In the genomic region with DNA sequence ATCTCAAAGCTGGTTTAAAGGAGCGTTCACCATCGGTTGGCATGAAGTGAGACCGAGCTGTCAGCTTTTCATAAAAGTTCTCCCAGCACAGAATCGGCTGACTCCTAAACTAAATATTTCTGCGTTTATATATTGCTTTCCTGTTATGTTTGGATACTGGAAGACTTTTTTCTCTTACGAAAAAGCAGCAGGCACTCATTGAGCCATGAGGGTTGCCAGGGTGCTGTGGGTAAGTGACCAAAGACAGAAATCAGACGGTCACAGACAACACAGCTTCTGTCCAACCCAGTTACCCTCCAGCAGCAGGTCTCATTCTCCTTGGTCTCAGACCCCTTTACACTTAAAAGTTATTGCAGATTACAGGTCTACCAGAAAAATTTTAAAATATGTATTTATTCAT, we compare ENCODE assay signal across 35 cellular contexts.
"Had no signal": no experiment of that assay in that cellular context is flagged by ENCODE, and none has a peak within 500 bp of the region (broad histone marks: within the 10 kb centered on the region; RNA-seq: fewer than 3 reads in every experiment).

No MANE protein-coding gene starts in this region.

- H3K36me3 ChIP-seq: ascending aorta, cardiac muscle cell had no signal

- H3K27me3 ChIP-seq: ascending aorta, cardiac muscle cell had no signal

- ATAC-seq: activated CD8-positive, alpha-beta T cell treated with anti-CD3 and anti-CD28 coated beads for 36 hours; activated naive CD8-positive, alpha-beta T cell treated with anti-CD3 and anti-CD28 coated beads, Interleukin-2, amount 50 U/mL, for 24 hours; activated T-cell treated with anti-CD3 and anti-CD28 coated beads, Interleukin-2, amount 50 U/mL, for 4 hours; activated T-cell treated with anti-CD3 and anti-CD28 coated beads, Interleukin-2, amount 50 U/mL, for 72 hours; activated T-helper 17 cell treated with anti-CD3 and anti-CD28 coated beads, Interleukin-2, amount 50 U/mL, for 72 hours had no signal

- H3K4me3 ChIP-seq: ascending aorta, cardiac muscle cell had no signal

- H3K4me1 Mint-ChIP-seq: activated B cell treated with CpG ODN at 0.5 μM for 24 hours; activated CD4-positive, alpha-beta T cell treated with anti-CD3 and anti-CD28 coated beads, Interleukin-2, amount 10 ng/mL, durations not matched to agents 24 days and 14 days; activated naive CD4-positive, alpha-beta T cell treated with anti-CD3 and anti-CD28 coated beads, Interleukin-2, amount 50 U/mL, for 24 hours; activated naive CD8-positive, alpha-beta T cell treated with anti-CD3 and anti-CD28 coated beads, Interleukin-2, amount 10 ng/mL, durations not matched to agents 7 days and 5 days; activated T-helper 17 cell treated with anti-CD3 and anti-CD28 coated beads, Interleukin-2, amount 50 U/mL, for 72 hours; central memory CD8-positive, alpha-beta T cell had no signal

- H3K36me3 Mint-ChIP-seq: activated CD4-positive, alpha-beta memory T cell treated with anti-CD3 and anti-CD28 coated beads for 36 hours; activated naive CD4-positive, alpha-beta T cell treated with anti-CD3 and anti-CD28 coated beads, Interleukin-2, amount 50 U/mL, for 24 hours; activated naive CD8-positive, alpha-beta T cell; activated naive CD8-positive, alpha-beta T cell treated with anti-CD3 and anti-CD28 coated beads, Interleukin-2, amount 10 ng/mL, durations not matched to agents 7 days and 5 days had no signal

- H3K4me3 Mint-ChIP-seq: activated B cell treated with CpG ODN at 0.5 μM for 24 hours; activated CD4-positive, alpha-beta memory T cell treated with anti-CD3 and anti-CD28 coated beads for 36 hours; activated CD4-positive, alpha-beta T cell treated with anti-CD3 and anti-CD28 coated beads, Interleukin-2, amount 10 ng/mL, durations not matched to agents 24 days and 14 days; activated CD8-positive, alpha-beta T cell treated with anti-CD3 and anti-CD28 coated beads for 36 hours; activated naive CD4-positive, alpha-beta T cell treated with anti-CD3 and anti-CD28 coated beads for 36 hours; activated naive CD4-positive, alpha-beta T cell treated with anti-CD3 and anti-CD28 coated beads, Interleukin-2, amount 50 U/mL, for 24 hours; activated naive CD8-positive, alpha-beta T cell; activated naive CD8-positive, alpha-beta T cell treated with anti-CD3 and anti-CD28 coated beads, Interleukin-2, amount 10 ng/mL, durations not matched to agents 7 days and 5 days; activated naive CD8-positive, alpha-beta T cell treated with anti-CD3 and anti-CD28 coated beads, Interleukin-2, amount 50 U/mL, for 24 hours; activated T-cell treated with anti-CD3 and anti-CD28 coated beads, Interleukin-2, amount 50 U/mL, for 4 hours; activated T-cell treated with anti-CD3 and anti-CD28 coated beads, Interleukin-2, amount 50 U/mL, for 72 hours; activated T-helper 1 cell treated with anti-CD3 and anti-CD28 coated beads, Interleukin-12 subunit alpha, Interleukin-12 subunit beta, Interleukin-2, Interleukin-4 antibody, amounts not matched to agents 30 ng/mL and 10 ng/mL and 1 ng/mL, durations not matched to agents 14 hours and 24 hours and 36 hours; activated T-helper 17 cell treated with anti-CD3 and anti-CD28 coated beads, Interleukin-2, amount 50 U/mL, for 72 hours; brain; central memory CD8-positive, alpha-beta T cell; T-helper 1 cell treated with Interleukin-12 subunit alpha and Interleukin-12 subunit beta and Interleukin-4 antibody, amounts not matched to agents 30 μg/mL and 1 μg/mL, for 36 hours; T-helper 2 cell treated with Interferon-gamma antibody and Interleukin-4, amounts not matched to agents 5 μg/mL and 100 μg/mL, for 36 hours had no signal

- H3K27ac ChIP-seq: ascending aorta, cardiac muscle cell, VCaP had no signal

- H3K9me3 Mint-ChIP-seq: activated B cell treated with CpG ODN at 0.5 μM for 24 hours; activated CD4-positive, alpha-beta T cell treated with anti-CD3 and anti-CD28 coated beads, Interleukin-2, amount 10 ng/mL, durations not matched to agents 24 days and 14 days; activated CD8-positive, alpha-beta T cell treated with anti-CD3 and anti-CD28 coated beads for 36 hours; activated naive CD4-positive, alpha-beta T cell treated with anti-CD3 and anti-CD28 coated beads, Interleukin-2, amount 50 U/mL, for 24 hours; activated naive CD8-positive, alpha-beta T cell treated with anti-CD3 and anti-CD28 coated beads, Interleukin-2, amount 10 ng/mL, durations not matched to agents 7 days and 5 days; activated naive CD8-positive, alpha-beta T cell treated with anti-CD3 and anti-CD28 coated beads, Interleukin-2, amount 50 U/mL, for 24 hours; activated T-cell treated with anti-CD3 and anti-CD28 coated beads, Interleukin-2, amount 50 U/mL, for 72 hours; activated T-helper 1 cell treated with anti-CD3 and anti-CD28 coated beads, Interleukin-12 subunit alpha, Interleukin-12 subunit beta, Interleukin-2, Interleukin-4 antibody, amounts not matched to agents 30 ng/mL and 10 ng/mL and 1 ng/mL, durations not matched to agents 14 hours and 24 hours and 36 hours; activated T-helper 17 cell treated with anti-CD3 and anti-CD28 coated beads, Interleukin-2, amount 50 U/mL, for 72 hours; central memory CD8-positive, alpha-beta T cell; T-helper 1 cell treated with Interleukin-12 subunit alpha and Interleukin-12 subunit beta and Interleukin-4 antibody, amounts not matched to agents 30 μg/mL and 1 μg/mL, for 36 hours; T-helper 2 cell treated with Interferon-gamma antibody and Interleukin-4, amounts not matched to agents 5 μg/mL and 100 μg/mL, for 36 hours had no signal

- H3K27ac Mint-ChIP-seq: activated B cell treated with CpG ODN at 0.5 μM for 24 hours; activated CD4-positive, alpha-beta memory T cell treated with anti-CD3 and anti-CD28 coated beads for 36 hours; activated CD4-positive, alpha-beta T cell treated with anti-CD3 and anti-CD28 coated beads, Interleukin-2, amount 10 ng/mL, durations not matched to agents 24 days and 14 days; activated CD8-positive, alpha-beta T cell treated with anti-CD3 and anti-CD28 coated beads for 36 hours; activated naive CD4-positive, alpha-beta T cell treated with anti-CD3 and anti-CD28 coated beads for 36 hours; activated naive CD4-positive, alpha-beta T cell treated with anti-CD3 and anti-CD28 coated beads, Interleukin-2, amount 50 U/mL, for 24 hours; activated naive CD8-positive, alpha-beta T cell; activated naive CD8-positive, alpha-beta T cell treated with anti-CD3 and anti-CD28 coated beads, Interleukin-2, amount 10 ng/mL, durations not matched to agents 7 days and 5 days; activated naive CD8-positive, alpha-beta T cell treated with anti-CD3 and anti-CD28 coated beads, Interleukin-2, amount 50 U/mL, for 24 hours; activated T-cell treated with anti-CD3 and anti-CD28 coated beads, Interleukin-2, amount 50 U/mL, for 72 hours; activated T-helper 1 cell treated with anti-CD3 and anti-CD28 coated beads, Interleukin-12 subunit alpha, Interleukin-12 subunit beta, Interleukin-2, Interleukin-4 antibody, amounts not matched to agents 30 ng/mL and 10 ng/mL and 1 ng/mL, durations not matched to agents 14 hours and 24 hours and 36 hours; activated T-helper 17 cell treated with anti-CD3 and anti-CD28 coated beads, Interleukin-2, amount 50 U/mL, for 72 hours; T-helper 1 cell treated with Interleukin-12 subunit alpha and Interleukin-12 subunit beta and Interleukin-4 antibody, amounts not matched to agents 30 μg/mL and 1 μg/mL, for 36 hours; T-helper 2 cell treated with Interferon-gamma antibody and Interleukin-4, amounts not matched to agents 5 μg/mL and 100 μg/mL, for 36 hours had no signal

- H3K4me1 ChIP-seq: ascending aorta had no signal

- H3K9me3 ChIP-seq: ascending aorta had no signal

- DNase-seq: activated B cell treated with CpG ODN at 0.5 μM for 24 hours; activated CD4-positive, alpha-beta memory T cell treated with anti-CD3 and anti-CD28 coated beads for 36 hours; activated CD4-positive, alpha-beta T cell treated with anti-CD3 and anti-CD28 coated beads for 4 hours; activated CD4-positive, alpha-beta T cell treated with anti-CD3 and anti-CD28 coated beads, Interleukin-2, amount 10 ng/mL, durations not matched to agents 24 days and 14 days; activated CD4-positive, alpha-beta T cell treated with anti-CD3 and anti-CD28 coated beads, Interleukin-2, amount 50 U/mL, for 1 hour; activated CD4-positive, alpha-beta T cell treated with anti-CD3 and anti-CD28 coated beads, Interleukin-2, amount 50 U/mL, for 4 hours; activated CD4-positive, CD25-positive, alpha-beta regulatory T cell treated with anti-CD3 and anti-CD28 coated beads, Interleukin-2, amount 50 U/mL, for 72 hours; activated CD8-positive, alpha-beta memory T cell treated with anti-CD3 and anti-CD28 coated beads, Interleukin-2, amount 50 U/mL, for 4 hours; activated CD8-positive, alpha-beta T cell treated with anti-CD3 and anti-CD28 coated beads for 36 hours; activated gamma-delta T cell; activated naive CD4-positive, alpha-beta T cell treated with anti-CD3 and anti-CD28 coated beads for 36 hours; activated naive CD8-positive, alpha-beta T cell treated with anti-CD3 and anti-CD28 coated beads, Interleukin-2, amount 10 ng/mL, durations not matched to agents 7 days and 5 days; activated naive CD8-positive, alpha-beta T cell treated with anti-CD3 and anti-CD28 coated beads, Interleukin-2, amount 50 U/mL, for 24 hours; activated T-cell treated with anti-CD3 and anti-CD28 coated beads for 4 hours; activated T-cell treated with anti-CD3 and anti-CD28 coated beads, Interleukin-2, amount 50 U/mL, for 1 hour; activated T-cell treated with anti-CD3 and anti-CD28 coated beads, Interleukin-2, amount 50 U/mL, for 4 hours; activated T-cell treated with anti-CD3 and anti-CD28 coated beads, Interleukin-2, amount 50 U/mL, for 72 hours; amygdala; anterior cingulate cortex; caudate nucleus; cerebellar nuclear complex; T-helper 1 cell; T-helper 2 cell; T-helper 9 cell had no signal
